In genomic region chr17:60229189-60229802, GRCh38 we compare ENCODE assay signal across 9 cellular contexts.
DNase-seq lines count a peak whose midpoint lies in the region; ATAC-seq and TF ChIP-seq lines count a peak whose summit lies in the region.
"Had no signal": no experiment of that assay in that cellular context is flagged by ENCODE, and none has a peak within 500 bp of the region (broad histone marks: within the 10 kb centered on the region; RNA-seq: fewer than 3 reads in every experiment).

No MANE protein-coding gene starts in this region.

- peaks cover 6% of the 10 kb centered on the region for H3K36me3 ChIP-seq in OCI-LY3 (replicated peaks; ENCODE audit: low read depth, low read length)

- no peak for ATAC-seq in HG03175 (IDR thresholded peaks at IDR 0.05; ENCODE audit: unreplicated experiment)

- H3K4me2 ChIP-seq in OCI-LY3 (ENCODE audit: low read length): no peak overlapping the region

- H3K9me3 ChIP-seq in OCI-LY3 (ENCODE audit: insufficient read depth, low read length): no peaks in the 10 kb centered on the region
- H3K9me3 ChIP-seq: testis had no signal

- H3K9ac ChIP-seq in OCI-LY3 (ENCODE audit: low read length): no peak overlapping the region

- no peaks in the 10 kb centered on the region for H3K79me2 ChIP-seq in OCI-LY3 (ENCODE audit: low read length)

- TF ChIP-seq CTCF in OCI-LY3 (IDR thresholded peaks at IDR 0.05; ENCODE audit: low read depth, low read length): peak; percentile 28

- DNase-seq in COR-L47 (lab: John Stamatoyannopoulos, UW) (peak; percentile 1), HCEC 1CT (peak; percentile 38), fibroblast of peridontal ligament (ENCODE audit: extremely low read depth) (peak; percentile 38), islet precursor cell (no peak), globus pallidus (ENCODE audit: low spot score) (no peak), NCI-H345 (lab: John Stamatoyannopoulos, UW) (no peak)
- DNase-seq: testis had no signal

- H3K4me3 ChIP-seq in OCI-LY3 (ENCODE audit: low read length): no peak overlapping the region
- H3K4me3 ChIP-seq: testis had no signal

- no peak overlapping the region for H3K27ac ChIP-seq in OCI-LY3 (ENCODE audit: low read length)
- H3K27ac ChIP-seq: testis had no signal

- H3K27me3 ChIP-seq in OCI-LY3 (ENCODE audit: low read depth, low read length): no peaks in the 10 kb centered on the region
- H3K27me3 ChIP-seq: testis had no signal

- H2AFZ ChIP-seq in OCI-LY3 (ENCODE audit: low read depth, low read length): no peak overlapping the region

- no peaks in the 10 kb centered on the region for H4K20me1 ChIP-seq in OCI-LY3 (ENCODE audit: insufficient read depth, low read length)

- H3K4me1 ChIP-seq in OCI-LY3 (ENCODE audit: low read length): no peaks in the 10 kb centered on the region
- H3K4me1 ChIP-seq: testis had no signal

Comparison
In these comparisons a context has a peak if more than half of its experiments do, and no peak if none do; other contexts are left out.
1. DNase-seq: peak in COR-L47 (single experiment), HCEC 1CT (single experiment) and fibroblast of peridontal ligament (single experiment); none in islet precursor cell (single experiment), globus pallidus (single experiment) and NCI-H345 (single experiment).